ENCODE assay signal across 8 cellular contexts in genomic region chr12:3803865-3804472, GRCh38. TPM values are rescaled to one million over a fixed set of nuclear protein-coding genes. Genes with fewer than 3 reads are reported as not detected.
DNase-seq lines count a peak whose midpoint lies in the region; ATAC-seq and TF ChIP-seq lines count a peak whose summit lies in the region.

No MANE protein-coding gene starts in this region.

- no peaks in the 10 kb centered on the region for H3K9me3 ChIP-seq in upper lobe of left lung

- WGBS in upper lobe of left lung, 2 donors = 41 to 46% methylated on average over 14 of the region's 14 CpGs

- intact Hi-C loops in head of caudate nucleus (cut with DNase I) = no loop called here

- in situ Hi-C loops in SK-MEL-5 (cut with HindIII; ENCODE audit: low pct_unique_long_range_greater_than_20kb, low sequenced_read_pairs) = no loop called here

- ATAC-seq in upper lobe of left lung (ENCODE audit: low FRiP score in 2 of 2) (peak; percentile 59 to 84), GM18870 (IDR thresholded peaks at IDR 0.05; ENCODE audit: unreplicated experiment) (no peak)

- DNase-seq in NAMALWA (ENCODE audit: low spot score) = peak; percentile 81
- peak; percentile 82 for DNase-seq in SK-MEL-5 (ENCODE audit: low read depth, low spot score)
- peak; percentile 2 to 52 (median 32) for DNase-seq in activated naive CD4-positive, alpha-beta T cell (lab: John Stamatoyannopoulos, UW)
- peak; percentile 58 to 91 (median 80) for DNase-seq in head of caudate nucleus
- peak; percentile 67 for DNase-seq in pons (ENCODE audit: low spot score)
- DNase-seq in upper lobe of left lung = peak in 1 of 2 donors; percentile 76

- TF ChIP-seq POLR2A in upper lobe of left lung (IDR thresholded peaks at IDR 0.05) = no peak

- H3K4me3 ChIP-seq in upper lobe of left lung = no peak overlapping the region

- peaks cover 0 to 9% (median 4%) of the 10 kb centered on the region in 4 donors for H3K36me3 ChIP-seq in upper lobe of left lung

- no peak overlapping the region for H3K27ac ChIP-seq in upper lobe of left lung

- peak; percentile 54 for TF ChIP-seq CTCF in GM12801 (IDR thresholded peaks at IDR 0.05; ENCODE audit: extremely low read depth, insufficient read length)
- TF ChIP-seq CTCF in upper lobe of left lung (IDR thresholded peaks at IDR 0.05) = peak; percentile 49 to 76 (median 70)

- no peaks in the 10 kb centered on the region for H3K27me3 ChIP-seq in upper lobe of left lung

- no peaks in the 10 kb centered on the region for H3K4me1 ChIP-seq in upper lobe of left lung

- no peak for TF ChIP-seq EP300 in upper lobe of left lung (IDR thresholded peaks at IDR 0.05)

RNA-seq across cellular contexts. Expression of gene CRACR2A, which starts 51.1 kb away (rescaled TPM):
- 9.2 and 12.6 TPM in 2 replicates for total RNA-seq in SK-MEL-5 (2014; rRNA removed; shearing (Covaris generic))
- 6.9 and 9.2 TPM in 2 replicates for polyA plus RNA-seq in SK-MEL-5 (2015; cell fraction: cytosol; rRNA removed)
- polyA plus RNA-seq in SK-MEL-5 (2015; cell fraction: nucleus; rRNA removed) = 10.1 and 10.8 TPM in 2 replicates
- total RNA-seq in upper lobe of left lung = 10 to 100 TPM in 2 of 6 donors, 1 to 10 TPM in 4; 5.5 to 19.9 (median 7.2) TPM
